ENCODE assay signal across 1 cellular context in the genomic region with DNA sequence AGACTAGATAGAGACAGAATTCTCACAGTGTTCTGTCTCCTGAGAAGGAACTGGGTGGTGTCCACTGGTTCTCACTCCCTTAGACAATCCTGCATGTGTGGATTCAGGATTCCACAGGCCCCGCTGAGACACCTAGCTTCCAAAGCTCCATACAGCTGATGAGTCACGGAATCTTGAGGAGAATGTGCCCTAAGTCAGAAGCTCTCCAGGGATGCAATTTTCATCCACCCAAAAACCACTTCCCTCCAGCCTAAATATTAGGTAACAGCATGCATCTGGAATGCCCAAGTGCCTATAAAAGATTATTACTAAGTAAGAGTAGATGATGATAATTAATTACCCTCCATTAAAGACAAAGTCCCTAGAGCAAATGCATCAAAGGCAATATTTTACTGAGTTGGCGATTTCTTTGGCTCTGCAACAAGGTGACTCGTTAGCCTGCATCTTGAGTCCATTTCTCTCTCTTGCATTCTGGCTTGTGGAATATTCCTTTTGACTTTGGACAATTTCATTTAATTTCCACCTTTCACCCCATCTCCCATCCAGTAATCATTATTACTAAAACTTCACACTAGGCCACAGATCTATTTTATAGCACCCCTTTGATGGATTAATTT.
TF ChIP-seq lines count a peak whose summit lies in the region.

No MANE protein-coding gene starts in this region.

TF ChIP-seq in A549, 52 proteins besides CTCF, POLR2A, EP300 and RAD21:
- no peak for TF ChIP-seq FOSB (CRISPR knock-in tag; IDR thresholded peaks at IDR 0.05)
- no peak for TF ChIP-seq EHMT2 (IDR thresholded peaks at IDR 0.05; ENCODE audit: low read depth)
- TF ChIP-seq MAFK (IDR thresholded peaks at IDR 0.05; ENCODE audit: partially characterized antibody) = peak; percentile 42
- no peak for TF ChIP-seq SMC3 (IDR thresholded peaks at IDR 0.05)
- no peak for TF ChIP-seq JUN (IDR thresholded peaks at IDR 0.05)
